ENCODE assay signal across 1 cellular context in genomic region chr2:179239194-179239593, GRCh38.
TF ChIP-seq lines count a peak whose summit lies in the region.

No MANE protein-coding gene starts in this region.

TF ChIP-seq in HepG2, 621 proteins besides CTCF, POLR2A, EP300 and RAD21 (continued from another document and continues in another):
- no peak for TF ChIP-seq UBTF (CRISPR knock-in tag; IDR thresholded peaks at IDR 0.05)
- no peak for TF ChIP-seq DMTF1 (CRISPR knock-in tag; IDR thresholded peaks at IDR 0.05)
- TF ChIP-seq ZFX (CRISPR knock-in tag; IDR thresholded peaks at IDR 0.05; ENCODE audit: low read depth) = no peak
- no peak for TF ChIP-seq ZNF878 (CRISPR knock-in tag; IDR thresholded peaks at IDR 0.05)
- TF ChIP-seq REST (IDR thresholded peaks at IDR 0.05; ENCODE audit: borderline replicate concordance in 1 of 2, low read depth in 1 of 2, low read length in 2 of 2) = no peak
- no peak for TF ChIP-seq ATAD3A (CRISPR knock-in tag; IDR thresholded peaks at IDR 0.05)
- TF ChIP-seq ZBTB3 (CRISPR knock-in tag; IDR thresholded peaks at IDR 0.05; ENCODE audit: borderline replicate concordance, low read depth) = no peak
- no peak for TF ChIP-seq ZNF281 (CRISPR knock-in tag; IDR thresholded peaks at IDR 0.05; ENCODE audit: borderline replicate concordance)
- TF ChIP-seq ZNF44 (CRISPR knock-in tag; IDR thresholded peaks at IDR 0.05) = no peak
- TF ChIP-seq ZSCAN5A (CRISPR knock-in tag; IDR thresholded peaks at IDR 0.05; ENCODE audit: borderline replicate concordance) = no peak
- TF ChIP-seq ARID4A (CRISPR knock-in tag; IDR thresholded peaks at IDR 0.05; ENCODE audit: borderline replicate concordance) = no peak
- no peak for TF ChIP-seq SP2 (CRISPR knock-in tag; IDR thresholded peaks at IDR 0.05)
- TF ChIP-seq ETV6 (CRISPR knock-in tag; conservative IDR thresholded peaks at IDR 0.05) = no peak
- TF ChIP-seq NFIB (CRISPR knock-in tag; IDR thresholded peaks at IDR 0.05; ENCODE audit: borderline replicate concordance) = no peak
- no peak for TF ChIP-seq MAX (IDR thresholded peaks at IDR 0.05)
- TF ChIP-seq ZNF576 (CRISPR knock-in tag; IDR thresholded peaks at IDR 0.05) = no peak
- no peak for TF ChIP-seq JARID2 (CRISPR knock-in tag; IDR thresholded peaks at IDR 0.05; ENCODE audit: insufficient replicate concordance)
- TF ChIP-seq ZC3H4 (CRISPR knock-in tag; IDR thresholded peaks at IDR 0.05; ENCODE audit: borderline replicate concordance) = no peak
- no peak for TF ChIP-seq SCMH1 (CRISPR knock-in tag; IDR thresholded peaks at IDR 0.05; ENCODE audit: borderline replicate concordance)
- peak; percentile 58 for TF ChIP-seq FOXP4 (CRISPR knock-in tag; IDR thresholded peaks at IDR 0.05)
- TF ChIP-seq ZFP36L2 (CRISPR knock-in tag; IDR thresholded peaks at IDR 0.05) = no peak
- peak; percentile 60 for TF ChIP-seq SAP130 (CRISPR knock-in tag; IDR thresholded peaks at IDR 0.05; ENCODE audit: low read depth)
- TF ChIP-seq BRF2 (CRISPR knock-in tag; IDR thresholded peaks at IDR 0.05) = no peak
- TF ChIP-seq ZFP37 (CRISPR knock-in tag; IDR thresholded peaks at IDR 0.05; ENCODE audit: borderline replicate concordance) = no peak
- peak; percentile 80; the same call in 1 of the 2 replicates for TF ChIP-seq ARID3A (IDR thresholded peaks at IDR 0.05; ENCODE audit: low read depth, low read length)
- TF ChIP-seq ZNF382 (CRISPR knock-in tag; IDR thresholded peaks at IDR 0.05; ENCODE audit: borderline replicate concordance) = no peak
- TF ChIP-seq JUN (CRISPR knock-in tag; IDR thresholded peaks at IDR 0.05) = peak; percentile 48; the same call in 1 of the 2 replicates
- TF ChIP-seq MATR3 (CRISPR knock-in tag; IDR thresholded peaks at IDR 0.05) = no peak
- TF ChIP-seq KAT8 (CRISPR knock-in tag; IDR thresholded peaks at IDR 0.05) = no peak
- TF ChIP-seq NFKB2 (CRISPR knock-in tag; IDR thresholded peaks at IDR 0.05; ENCODE audit: borderline replicate concordance) = no peak
- TF ChIP-seq CHD4 (IDR thresholded peaks at IDR 0.05; ENCODE audit: borderline replicate concordance, low read length) = no peak
- TF ChIP-seq HES4 (CRISPR knock-in tag; IDR thresholded peaks at IDR 0.05; ENCODE audit: borderline replicate concordance) = no peak
